In the genomic region with DNA sequence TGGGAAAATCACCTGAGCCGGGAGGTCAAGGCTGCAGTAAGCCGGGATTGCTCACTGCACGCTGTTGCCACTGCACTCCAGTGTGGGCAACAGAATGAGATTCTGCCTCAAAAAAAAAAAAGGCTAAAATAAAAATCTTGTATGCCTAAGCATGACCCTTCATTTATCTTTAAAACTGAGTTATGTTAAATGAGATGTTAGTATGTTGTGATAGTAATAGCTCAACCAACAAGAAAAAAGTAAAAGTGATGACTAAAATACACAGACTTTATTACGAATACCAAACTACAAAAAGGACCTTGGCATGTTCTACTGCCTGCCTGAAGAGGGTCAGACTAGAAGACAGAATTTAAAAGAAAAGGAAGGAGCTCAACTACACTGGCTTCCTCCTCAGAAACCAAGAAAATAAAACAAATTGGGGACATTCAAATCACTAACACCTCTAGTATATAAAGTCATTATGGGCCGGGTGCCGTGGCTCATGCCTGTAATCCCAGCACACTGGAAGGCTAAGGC, we compare ENCODE assay signal across 1 cellular context.
TF ChIP-seq lines count a peak whose summit lies in the region.

No MANE protein-coding gene starts in this region.

TF ChIP-seq in IMR-90, 13 proteins besides CTCF, POLR2A, EP300 and RAD21:
- TF ChIP-seq RCOR1 (IDR thresholded peaks at IDR 0.05; ENCODE audit: insufficient replicate concordance, low read length) = no peak
- no peak for TF ChIP-seq SMC3 (IDR thresholded peaks at IDR 0.05; ENCODE audit: low read depth, low read length)
- no peak for TF ChIP-seq NFE2L2 (IDR thresholded peaks at IDR 0.05; ENCODE audit: low read depth, low read length)
- TF ChIP-seq MXI1 (IDR thresholded peaks at IDR 0.05; ENCODE audit: borderline replicate concordance, low read depth, low read length) = no peak
- TF ChIP-seq MAFK (IDR thresholded peaks at IDR 0.05; ENCODE audit: low read depth, low read length) = no peak
- TF ChIP-seq BHLHE40 (IDR thresholded peaks at IDR 0.05; ENCODE audit: low read depth, low read length) = no peak
